31 cellular contexts compared by ENCODE assay signal in the genomic region with DNA sequence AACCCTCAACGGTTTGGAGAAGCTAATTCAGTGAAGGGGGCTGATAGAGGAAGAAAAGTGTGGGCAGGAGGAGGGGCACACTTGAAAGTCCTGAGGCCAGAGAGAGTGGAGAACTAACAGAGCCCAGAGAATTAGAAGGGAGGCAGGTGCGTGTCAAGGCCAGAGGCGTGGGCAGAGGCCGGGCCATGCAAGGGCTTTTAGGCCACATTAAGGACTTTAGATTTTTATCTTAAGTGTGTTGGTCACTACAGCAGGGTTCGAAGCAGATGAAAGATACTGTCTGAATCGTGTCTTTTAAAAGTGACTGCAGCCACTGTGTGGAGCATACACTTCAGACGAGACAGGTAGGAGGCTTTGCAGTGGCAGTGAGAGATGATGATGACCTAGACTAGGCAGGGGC. TPM values are rescaled to one million over a fixed set of nuclear protein-coding genes. Genes with fewer than 3 reads are reported as not detected.
"Had no signal": no experiment of that assay in that cellular context is flagged by ENCODE, and none has a peak within 500 bp of the region (broad histone marks: within the 10 kb centered on the region; RNA-seq: fewer than 3 reads in every experiment).

No MANE protein-coding gene starts in this region.

- H3K4me3 Mint-ChIP-seq: activated CD4-positive, alpha-beta memory T cell treated with anti-CD3 and anti-CD28 coated beads for 36 hours; activated CD4-positive, alpha-beta T cell treated with anti-CD3 and anti-CD28 coated beads for 36 hours; activated CD4-positive, alpha-beta T cell treated with anti-CD3 and anti-CD28 coated beads, Interleukin-2, amount 10 ng/mL, durations not matched to agents 24 days and 14 days; activated CD8-positive, alpha-beta memory T cell treated with anti-CD3 and anti-CD28 coated beads, Interleukin-2, amount 10 ng/mL, durations not matched to agents 7 days and 5 days; activated CD8-positive, alpha-beta T cell treated with anti-CD3 and anti-CD28 coated beads, Interleukin-2, amount 10 ng/mL, durations not matched to agents 7 days and 5 days; activated naive CD4-positive, alpha-beta T cell treated with anti-CD3 and anti-CD28 coated beads, Interleukin-2, amount 10 ng/mL, durations not matched to agents 7 days and 5 days; activated naive CD8-positive, alpha-beta T cell treated with anti-CD3 and anti-CD28 coated beads, Interleukin-2, amount 10 ng/mL, durations not matched to agents 7 days and 5 days; activated T-helper 1 cell treated with anti-CD3 and anti-CD28 coated beads, Interleukin-12 subunit alpha, Interleukin-12 subunit beta, Interleukin-2, Interleukin-4 antibody, amounts not matched to agents 30 ng/mL and 10 ng/mL and 1 ng/mL, durations not matched to agents 14 hours and 24 hours and 36 hours; central memory CD8-positive, alpha-beta T cell; effector memory CD8-positive, alpha-beta T cell had no signal

- H3K4me3 ChIP-seq: esophagus muscularis mucosa, gastrocnemius medialis, heart right ventricle had no signal

- H3K36me3 Mint-ChIP-seq: activated CD4-positive, alpha-beta memory T cell treated with anti-CD3 and anti-CD28 coated beads for 36 hours; activated CD8-positive, alpha-beta memory T cell treated with anti-CD3 and anti-CD28 coated beads, Interleukin-2, amount 10 ng/mL, durations not matched to agents 7 days and 5 days; activated naive CD4-positive, alpha-beta T cell treated with anti-CD3 and anti-CD28 coated beads, Interleukin-2, amount 10 ng/mL, durations not matched to agents 7 days and 5 days; activated naive CD4-positive, alpha-beta T cell treated with anti-CD3 and anti-CD28 coated beads, Interleukin-2, amount 50 U/mL, for 72 hours; activated naive CD8-positive, alpha-beta T cell treated with anti-CD3 and anti-CD28 coated beads, Interleukin-2, amount 10 ng/mL, durations not matched to agents 7 days and 5 days had no signal

- H3K27ac Mint-ChIP-seq: activated CD4-positive, alpha-beta memory T cell treated with anti-CD3 and anti-CD28 coated beads for 36 hours; activated CD4-positive, alpha-beta T cell treated with anti-CD3 and anti-CD28 coated beads for 36 hours; activated CD4-positive, alpha-beta T cell treated with anti-CD3 and anti-CD28 coated beads, Interleukin-2, amount 10 ng/mL, durations not matched to agents 24 days and 14 days; activated CD8-positive, alpha-beta memory T cell treated with anti-CD3 and anti-CD28 coated beads, Interleukin-2, amount 10 ng/mL, durations not matched to agents 7 days and 5 days; activated CD8-positive, alpha-beta T cell treated with anti-CD3 and anti-CD28 coated beads, Interleukin-2, amount 10 ng/mL, durations not matched to agents 7 days and 5 days; activated naive CD4-positive, alpha-beta T cell treated with anti-CD3 and anti-CD28 coated beads, Interleukin-2, amount 10 ng/mL, durations not matched to agents 7 days and 5 days; activated naive CD4-positive, alpha-beta T cell treated with anti-CD3 and anti-CD28 coated beads, Interleukin-2, amount 50 U/mL, for 72 hours; activated naive CD8-positive, alpha-beta T cell treated with anti-CD3 and anti-CD28 coated beads, Interleukin-2, amount 10 ng/mL, durations not matched to agents 7 days and 5 days; activated T-helper 1 cell treated with anti-CD3 and anti-CD28 coated beads, Interleukin-12 subunit alpha, Interleukin-12 subunit beta, Interleukin-2, Interleukin-4 antibody, amounts not matched to agents 30 ng/mL and 10 ng/mL and 1 ng/mL, durations not matched to agents 14 hours and 24 hours and 36 hours; activated T-helper 2 cell treated with anti-CD3 and anti-CD28 coated beads, Interferon-gamma antibody, Interleukin-2, Interleukin-4, amounts not matched to agents 10 μg/mL and 5 μg/mL and 100 μg/mL, durations not matched to agents 14 hours and 24 hours and 36 hours; effector memory CD8-positive, alpha-beta T cell had no signal

- H3K4me1 Mint-ChIP-seq: activated CD4-positive, alpha-beta T cell treated with anti-CD3 and anti-CD28 coated beads for 36 hours; activated CD4-positive, alpha-beta T cell treated with anti-CD3 and anti-CD28 coated beads, Interleukin-2, amount 10 ng/mL, durations not matched to agents 24 days and 14 days; activated CD8-positive, alpha-beta memory T cell treated with anti-CD3 and anti-CD28 coated beads, Interleukin-2, amount 10 ng/mL, durations not matched to agents 7 days and 5 days; activated naive CD4-positive, alpha-beta T cell treated with anti-CD3 and anti-CD28 coated beads, Interleukin-2, amount 10 ng/mL, durations not matched to agents 7 days and 5 days; activated naive CD8-positive, alpha-beta T cell treated with anti-CD3 and anti-CD28 coated beads, Interleukin-2, amount 10 ng/mL, durations not matched to agents 7 days and 5 days; central memory CD8-positive, alpha-beta T cell had no signal

- H3K9me3 ChIP-seq: esophagus muscularis mucosa, gastrocnemius medialis, heart right ventricle had no signal

- DNase-seq: activated CD4-positive, alpha-beta memory T cell treated with anti-CD3 and anti-CD28 coated beads for 36 hours; activated CD4-positive, alpha-beta T cell treated with anti-CD3 and anti-CD28 coated beads for 36 hours; activated CD4-positive, alpha-beta T cell treated with anti-CD3 and anti-CD28 coated beads, Interleukin-2, amount 10 ng/mL, durations not matched to agents 24 days and 14 days; activated CD4-positive, CD25-positive, alpha-beta regulatory T cell; activated CD4-positive, CD25-positive, alpha-beta regulatory T cell treated with anti-CD3 and anti-CD28 coated beads, Interleukin-2, amount 50 U/mL, for 72 hours; activated CD8-positive, alpha-beta memory T cell treated with anti-CD3 and anti-CD28 coated beads, Interleukin-2, amount 10 ng/mL, durations not matched to agents 7 days and 5 days; activated CD8-positive, alpha-beta memory T cell treated with anti-CD3 and anti-CD28 coated beads, Interleukin-2, amount 50 U/mL, for 4 hours; activated CD8-positive, alpha-beta T cell treated with anti-CD3 and anti-CD28 coated beads, Interleukin-2, amount 10 ng/mL, durations not matched to agents 7 days and 5 days; activated gamma-delta T cell; activated naive CD4-positive, alpha-beta T cell; activated naive CD4-positive, alpha-beta T cell treated with anti-CD3 and anti-CD28 coated beads, Interleukin-2, amount 10 ng/mL, durations not matched to agents 7 days and 5 days; activated naive CD8-positive, alpha-beta T cell treated with anti-CD3 and anti-CD28 coated beads, Interleukin-2, amount 10 ng/mL, durations not matched to agents 7 days and 5 days; activated T-cell treated with anti-CD3 and anti-CD28 coated beads, Interleukin-2, amount 50 U/mL, for 1 hour; activated T-cell treated with anti-CD3 and anti-CD28 coated beads, Interleukin-2, amount 50 U/mL, for 48 hours; brain microvascular endothelial cell; cortex of kidney; dermis blood vessel endothelial cell; effector CD4-positive, alpha-beta T cell; effector memory CD8-positive, alpha-beta T cell; erythroblast; foreskin keratinocyte; gastrocnemius medialis; heart right ventricle; T-helper 2 cell had no signal

- H3K4me1 ChIP-seq: gastrocnemius medialis had no signal

- H3K27me3 ChIP-seq: brain microvascular endothelial cell had no signal

- ATAC-seq: activated CD4-positive, alpha-beta T cell treated with anti-CD3 and anti-CD28 coated beads for 36 hours; activated CD8-positive, alpha-beta memory T cell treated with anti-CD3 and anti-CD28 coated beads, Interleukin-2, amount 10 ng/mL, durations not matched to agents 7 days and 5 days; activated CD8-positive, alpha-beta T cell treated with anti-CD3 and anti-CD28 coated beads, Interleukin-2, amount 10 ng/mL, durations not matched to agents 7 days and 5 days; activated naive CD4-positive, alpha-beta T cell treated with anti-CD3 and anti-CD28 coated beads, Interleukin-2, amount 50 U/mL, for 72 hours; effector memory CD8-positive, alpha-beta T cell; foreskin keratinocyte; gastrocnemius medialis; heart right ventricle had no signal

- H3K36me3 ChIP-seq: brain microvascular endothelial cell, esophagus muscularis mucosa, gastrocnemius medialis, heart right ventricle had no signal

- H3K9me3 Mint-ChIP-seq: activated CD4-positive, alpha-beta memory T cell treated with anti-CD3 and anti-CD28 coated beads for 36 hours; activated CD4-positive, alpha-beta T cell treated with anti-CD3 and anti-CD28 coated beads, Interleukin-2, amount 10 ng/mL, durations not matched to agents 24 days and 14 days; activated naive CD4-positive, alpha-beta T cell treated with anti-CD3 and anti-CD28 coated beads, Interleukin-2, amount 10 ng/mL, durations not matched to agents 7 days and 5 days; activated naive CD4-positive, alpha-beta T cell treated with anti-CD3 and anti-CD28 coated beads, Interleukin-2, amount 50 U/mL, for 72 hours; activated naive CD8-positive, alpha-beta T cell treated with anti-CD3 and anti-CD28 coated beads, Interleukin-2, amount 10 ng/mL, durations not matched to agents 7 days and 5 days; activated T-helper 1 cell treated with anti-CD3 and anti-CD28 coated beads, Interleukin-12 subunit alpha, Interleukin-12 subunit beta, Interleukin-2, Interleukin-4 antibody, amounts not matched to agents 30 ng/mL and 10 ng/mL and 1 ng/mL, durations not matched to agents 14 hours and 24 hours and 36 hours; activated T-helper 2 cell treated with anti-CD3 and anti-CD28 coated beads, Interferon-gamma antibody, Interleukin-2, Interleukin-4, amounts not matched to agents 10 μg/mL and 5 μg/mL and 100 μg/mL, durations not matched to agents 14 hours and 24 hours and 36 hours; central memory CD8-positive, alpha-beta T cell; effector memory CD8-positive, alpha-beta T cell had no signal

- H3K27ac ChIP-seq: brain microvascular endothelial cell, esophagus muscularis mucosa, foreskin keratinocyte, gastrocnemius medialis, heart right ventricle had no signal

RNA-seq across cellular contexts. Expression of a gene that starts 6.7 kb away (rescaled TPM):
- total RNA-seq: activated CD4-positive, alpha-beta memory T cell treated with anti-CD3 and anti-CD28 coated beads for 36 hours; activated CD4-positive, alpha-beta T cell treated with anti-CD3 and anti-CD28 coated beads for 36 hours; activated CD4-positive, alpha-beta T cell treated with anti-CD3 and anti-CD28 coated beads, Interleukin-2, amount 10 ng/mL, durations not matched to agents 24 days and 14 days; activated CD8-positive, alpha-beta memory T cell treated with anti-CD3 and anti-CD28 coated beads for 36 hours; activated CD8-positive, alpha-beta T cell treated with anti-CD3 and anti-CD28 coated beads, Interleukin-2, amount 10 ng/mL, durations not matched to agents 7 days and 5 days; activated naive CD4-positive, alpha-beta T cell treated with anti-CD3 and anti-CD28 coated beads, Interleukin-2, amount 50 U/mL, for 72 hours; activated naive CD8-positive, alpha-beta T cell treated with anti-CD3 and anti-CD28 coated beads, Interleukin-2, amount 10 ng/mL, durations not matched to agents 7 days and 5 days; activated T-helper 1 cell treated with anti-CD3 and anti-CD28 coated beads, Interleukin-12 subunit alpha, Interleukin-12 subunit beta, Interleukin-2, Interleukin-4 antibody, amounts not matched to agents 30 ng/mL and 10 ng/mL and 1 ng/mL, durations not matched to agents 14 hours and 24 hours and 36 hours; activated T-helper 2 cell treated with anti-CD3 and anti-CD28 coated beads, Interferon-gamma antibody, Interleukin-2, Interleukin-4, amounts not matched to agents 10 μg/mL and 5 μg/mL and 100 μg/mL, durations not matched to agents 14 hours and 24 hours and 36 hours; T-helper 1 cell treated with Interleukin-12 subunit alpha and Interleukin-12 subunit beta and Interleukin-4 antibody, amounts not matched to agents 30 ng/mL and 1 ng/mL, for 36 hours had no signal
- polyA plus RNA-seq: foreskin keratinocyte had no signal
